In genomic region chr2:228652366-228652765, GRCh38 we compare ENCODE assay signal across 1 cellular context.
TF ChIP-seq lines count a peak whose summit lies in the region.

No MANE protein-coding gene starts in this region.

TF ChIP-seq in IMR-90, 13 proteins besides CTCF, POLR2A, EP300 and RAD21 (continued from another document):
- TF ChIP-seq ELK1 (IDR thresholded peaks at IDR 0.05; ENCODE audit: borderline replicate concordance, low read depth, low read length), result no peak
